In the genomic region with DNA sequence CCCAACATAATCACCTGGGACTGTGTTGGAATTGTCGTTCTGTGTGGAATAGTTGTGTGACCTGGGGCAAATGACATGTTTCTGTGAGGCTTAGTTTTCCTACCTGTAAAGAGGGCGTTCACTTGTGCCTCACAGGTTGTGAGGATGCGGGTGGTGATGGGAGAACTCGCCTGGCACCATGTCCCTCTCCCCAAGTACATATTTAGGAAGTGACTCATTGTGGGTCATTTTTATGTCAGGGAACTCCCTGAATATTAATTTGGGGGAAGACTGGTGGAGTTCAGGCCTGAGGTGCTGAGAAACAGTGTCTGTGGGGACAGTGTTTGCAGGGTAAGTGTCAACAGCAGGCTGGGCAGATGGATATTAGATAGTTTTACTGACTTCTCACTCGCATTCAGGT, we compare ENCODE assay signal across 14 cellular contexts.
DNase-seq lines count a peak whose midpoint lies in the region; ATAC-seq, FAIRE-seq and TF ChIP-seq lines count a peak whose summit lies in the region.
"Had no signal": no experiment of that assay in that cellular context is flagged by ENCODE, and none has a peak within 500 bp of the region (broad histone marks: within the 10 kb centered on the region; RNA-seq: fewer than 3 reads in every experiment).

No MANE protein-coding gene starts in this region.

- peak overlapping the region; percentile 32 for H3K27ac ChIP-seq in endothelial cell of umbilical vein (ENCODE audit: insufficient read depth, low read depth, low read length)
- H3K27ac ChIP-seq: body of pancreas, right lobe of liver had no signal

- TF ChIP-seq CTCF in endothelial cell of umbilical vein (IDR thresholded peaks at IDR 0.05; ENCODE audit: extremely low read depth in 1 of 2, insufficient read depth in 1 of 2, low read depth in 1 of 2, low read length in 2 of 2) (no peak), chondrocyte (IDR thresholded peaks at IDR 0.05) (no peak)

- TF ChIP-seq POLR2A in endothelial cell of umbilical vein (IDR thresholded peaks at IDR 0.05; ENCODE audit: low read depth, low read length) = no peak

- BruUV-seq in endothelial cell of umbilical vein (replicated peaks; lab: Mats Ljungman, UMichigan) = no TSS peak

- no peaks in the 10 kb centered on the region for H3K36me3 Mint-ChIP-seq in activated naive CD4-positive, alpha-beta T cell treated with anti-CD3 and anti-CD28 coated beads, Interleukin-2, amount 50 U/mL, for 72 hours
- H3K36me3 Mint-ChIP-seq in chondrocyte (ENCODE audit: low read depth) = no peaks in the 10 kb centered on the region

- H3K9ac ChIP-seq in endothelial cell of umbilical vein (replicated peaks; ENCODE audit: extremely low read depth, insufficient read depth, low read length) = no peak overlapping the region

- peaks cover 16% of the 10 kb centered on the region for H3K4me1 Mint-ChIP-seq in chondrocyte (ENCODE audit: low read depth)

- H2AFZ ChIP-seq in endothelial cell of umbilical vein (ENCODE audit: low read depth, low read length) = no peak overlapping the region

- intact Hi-C loops in endothelial cell of umbilical vein (cut with micrococcal nuclease) = loop anchor here (2.0 to 5.0 kb wide), 2 partner anchors 76 to 145 kb away; a partner anchor contains a TSS

- peak; percentile 20 to 59 for ATAC-seq in activated naive CD4-positive, alpha-beta T cell treated with anti-CD3 and anti-CD28 coated beads, Interleukin-2, amount 50 U/mL, for 72 hours
- ATAC-seq: body of pancreas had no signal

- H3K9me1 ChIP-seq in endothelial cell of umbilical vein (replicated peaks; ENCODE audit: control insufficient read depth, extremely low read depth, insufficient read depth, low read length) = no peaks in the 10 kb centered on the region

- no peak overlapping the region for H3K4me3 Mint-ChIP-seq in chondrocyte (ENCODE audit: unreplicated experiment)

- peak; percentile 55 for FAIRE-seq in endothelial cell of umbilical vein (lab: Jason Lieb, UNC)
- no peak for FAIRE-seq in urothelium cell line (lab: Jason Lieb, UNC)
- FAIRE-seq: TTC549 had no signal

- H3K79me2 ChIP-seq in endothelial cell of umbilical vein (ENCODE audit: control insufficient read depth, insufficient read depth, low read length) = no peaks in the 10 kb centered on the region

- no peaks in the 10 kb centered on the region for H4K20me1 ChIP-seq in endothelial cell of umbilical vein (replicated peaks; ENCODE audit: control insufficient read depth, extremely low read depth, insufficient read depth, low read length)

- no peaks in the 10 kb centered on the region for H3K9me3 ChIP-seq in endothelial cell of umbilical vein (replicated peaks; ENCODE audit: control insufficient read depth, insufficient read depth, low read length)
- H3K9me3 ChIP-seq: BE2C, body of pancreas, right lobe of liver had no signal

- dilution Hi-C loops in endothelial cell of umbilical vein (cut with MboI; ENCODE audit: extremely low pct_ligation_motif_present, low sequenced_read_pairs) = no loop called here

- no peaks in the 10 kb centered on the region for H3K36me3 ChIP-seq in endothelial cell of umbilical vein (ENCODE audit: control insufficient read depth in 2 of 2, extremely low read depth in 1 of 2, insufficient read depth in 2 of 2, low read length in 2 of 2)
- H3K36me3 ChIP-seq: BE2C, right lobe of liver had no signal

- H3K27ac Mint-ChIP-seq in activated naive CD4-positive, alpha-beta T cell treated with anti-CD3 and anti-CD28 coated beads, Interleukin-2, amount 50 U/mL, for 72 hours = peak overlapping the region in 1 of 2 donors; percentile 23
- H3K27ac Mint-ChIP-seq in chondrocyte (ENCODE audit: unreplicated experiment) = no peak overlapping the region

- H3K27me3 Mint-ChIP-seq in chondrocyte (ENCODE audit: low read depth) = no peaks in the 10 kb centered on the region

- CTCF ChIA-PET in endothelial cell of umbilical vein (lab: Charles Lee) = interaction anchor here (1.1 kb wide), 1 partner anchor 75 kb away, joined by 3 read pairs; no protein-coding TSS in a partner anchor

- no peak for DNase-seq in activated naive CD4-positive, alpha-beta T cell treated with anti-CD3 and anti-CD28 coated beads, Interleukin-2, amount 50 U/mL, for 72 hours (ENCODE audit: low spot score in 2 of 2)
- no peak for DNase-seq in activated naive CD4-positive, alpha-beta T cell treated with anti-CD3 and anti-CD28 coated beads, Interleukin-2, amount 50 U/mL, for 16 hours
- peak; percentile 25 for DNase-seq in NCI-H69 (lab: John Stamatoyannopoulos, UW)
- DNase-seq in endothelial cell of umbilical vein (ENCODE audit: low read depth, low spot score) = peak; percentile 30
- peak; percentile 28 for DNase-seq in urothelium cell line (ENCODE audit: low spot score)
- DNase-seq in midbrain (lab: John Stamatoyannopoulos, UW) = no peak
- no peak for DNase-seq in activated T-cell treated with anti-CD3 and anti-CD28 coated beads for 4 hours
- no peak for DNase-seq in chondrocyte (ENCODE audit: low spot score)
- DNase-seq: BE2C, body of pancreas, H7, NCI-H2227 treated with DMSO at 0.1 percent for 48 hours, right lobe of liver had no signal

- POLR2A ChIA-PET in endothelial cell of umbilical vein (lab: Charles Lee) = no interaction called here

- no peaks in the 10 kb centered on the region for H3K9me3 Mint-ChIP-seq in activated naive CD4-positive, alpha-beta T cell treated with anti-CD3 and anti-CD28 coated beads, Interleukin-2, amount 50 U/mL, for 72 hours
- H3K9me3 Mint-ChIP-seq in chondrocyte (ENCODE audit: low read depth) = no peaks in the 10 kb centered on the region

- H3K4me3 ChIP-seq in endothelial cell of umbilical vein (replicated peaks in 1 of 3; ENCODE audit: insufficient read depth in 1 of 3, low read depth in 1 of 3, low read length in 3 of 3) = no peak overlapping the region
- H3K4me3 ChIP-seq: body of pancreas, right lobe of liver had no signal

- H3K4me2 ChIP-seq in endothelial cell of umbilical vein (ENCODE audit: insufficient read depth, low read length) = peak overlapping the region; percentile 43

- peaks cover 8% of the 10 kb centered on the region for H3K4me1 ChIP-seq in endothelial cell of umbilical vein (ENCODE audit: control insufficient read depth, extremely low read depth, insufficient read depth, low read length)
- H3K4me1 ChIP-seq: BE2C had no signal

- no peaks in the 10 kb centered on the region for H3K27me3 ChIP-seq in endothelial cell of umbilical vein (ENCODE audit: control insufficient read depth in 2 of 2, insufficient read depth in 2 of 2, low read length in 2 of 2)
- H3K27me3 ChIP-seq: BE2C, body of pancreas, right lobe of liver had no signal

TF ChIP-seq in endothelial cell of umbilical vein, 7 proteins besides CTCF, POLR2A, EP300 and RAD21:
- TF ChIP-seq JUN (IDR thresholded peaks at IDR 0.05; ENCODE audit: borderline replicate concordance, insufficient read depth, insufficient read length, low read depth) (peak; percentile 10), FOS (IDR thresholded peaks at IDR 0.05; ENCODE audit: borderline replicate concordance, insufficient read depth, low read length) (peak; percentile 25), POLR2AphosphoS5 (IDR thresholded peaks at IDR 0.05; ENCODE audit: insufficient read depth, low read depth, low read length) (no peak)

Comparison
In these comparisons a context has a peak if more than half of its experiments do, and no peak if none do; other contexts are left out.
1. DNase-seq: peak in NCI-H69 (single experiment), endothelial cell of umbilical vein (single experiment) and urothelium cell line (single experiment); none in activated naive CD4-positive, alpha-beta T cell treated with anti-CD3 and anti-CD28 coated beads, Interleukin-2, amount 50 U/mL, for 72 hours (0 of 2), activated naive CD4-positive, alpha-beta T cell treated with anti-CD3 and anti-CD28 coated beads, Interleukin-2, amount 50 U/mL, for 16 hours (single experiment), midbrain (single experiment), activated T-cell treated with anti-CD3 and anti-CD28 coated beads for 4 hours (single experiment) and chondrocyte (single experiment).